ENCODE assay signal across 17 cellular contexts in genomic region chr5:58934629-58935097, GRCh38.
DNase-seq lines count a peak whose midpoint lies in the region; ATAC-seq, FAIRE-seq and TF ChIP-seq lines count a peak whose summit lies in the region.
"Had no signal": no experiment of that assay in that cellular context is flagged by ENCODE, and none has a peak within 500 bp of the region (broad histone marks: within the 10 kb centered on the region; RNA-seq: fewer than 3 reads in every experiment).

No MANE protein-coding gene starts in this region.

- intact Hi-C loops in HepG2 (cut with micrococcal nuclease; ENCODE audit: unreplicated experiment), result no loop called here
- intact Hi-C loops in right lobe of liver (cut with DNase I), result no loop called here

- H3K4me1 ChIP-seq in HepG2 (ENCODE audit: insufficient read depth, low read length) (no peaks in the 10 kb centered on the region), right lobe of liver (no peaks in the 10 kb centered on the region), fibroblast of lung (ENCODE audit: control insufficient read depth, extremely low read depth, insufficient read depth, low read length) (no peaks in the 10 kb centered on the region)
- H3K4me1 ChIP-seq: left ventricle myocardium inferior, suprapubic skin had no signal

- no peaks in the 10 kb centered on the region for H3K79me2 ChIP-seq in HepG2 (ENCODE audit: insufficient read depth, low read length)
- H3K79me2 ChIP-seq in fibroblast of lung (ENCODE audit: control insufficient read depth, insufficient read depth, low read length), result no peaks in the 10 kb centered on the region

- H3K27me3 ChIP-seq in HepG2 (ENCODE audit: control insufficient read depth in 1 of 2, insufficient read depth in 2 of 2, low read length in 2 of 2), result peaks cover 2 to 17% of the 10 kb centered on the region in 2 experiments; a peak in 3 of 5 replicates
- no peaks in the 10 kb centered on the region for H3K27me3 ChIP-seq in right lobe of liver
- no peaks in the 10 kb centered on the region for H3K27me3 ChIP-seq in fibroblast of lung (ENCODE audit: control insufficient read depth, insufficient read depth, low read length)
- H3K27me3 ChIP-seq: suprapubic skin had no signal

- CTCF ChIA-PET in HepG2 (lab: Yijun Ruan, JAX; ENCODE audit: low intra/inter-chr PET ratio, low total read pairs), result no interaction called here

- no peaks in the 10 kb centered on the region for H3K36me3 Mint-ChIP-seq in T-helper 17 cell (ENCODE audit: low read depth)

- no peaks in the 10 kb centered on the region for H3K27me3 Mint-ChIP-seq in T-helper 17 cell

- no peaks in the 10 kb centered on the region for H3K36me3 ChIP-seq in HepG2 (replicated peaks in 1 of 2; ENCODE audit: control insufficient read depth in 1 of 2, insufficient read depth in 2 of 2, low read length in 2 of 2)
- no peaks in the 10 kb centered on the region for H3K36me3 ChIP-seq in right lobe of liver
- H3K36me3 ChIP-seq in fibroblast of lung (ENCODE audit: control insufficient read depth, insufficient read depth, low read length), result no peaks in the 10 kb centered on the region
- H3K36me3 ChIP-seq: HAP-1, left ventricle myocardium inferior, suprapubic skin had no signal

- in situ Hi-C loops in HepG2 (cut with HindIII; ENCODE audit: extremely low pct_ligation_motif_present, low pct_unique_long_range_greater_than_20kb), result no loop called here

- H3K4me3 ChIP-seq in HepG2 (replicated peaks in 1 of 3; ENCODE audit: insufficient read depth in 1 of 3, low read depth in 2 of 3, low read length in 3 of 3) (no peak overlapping the region), right lobe of liver (no peak overlapping the region), fibroblast of lung (replicated peaks in 1 of 4; ENCODE audit: control extremely low read depth in 1 of 4, insufficient read depth in 1 of 4, low read depth in 3 of 4, low read length in 4 of 4) (no peak overlapping the region)
- H3K4me3 ChIP-seq: HAP-1, left ventricle myocardium inferior, suprapubic skin had no signal

- H3K27ac ChIP-seq in HepG2 (ENCODE audit: extremely low read length, insufficient read depth, low read length) (no peak overlapping the region), right lobe of liver (no peak overlapping the region), fibroblast of lung (ENCODE audit: insufficient read depth, low read length) (no peak overlapping the region)
- H3K27ac ChIP-seq: left ventricle myocardium inferior, suprapubic skin had no signal

- peaks cover 11% of the 10 kb centered on the region for H3K4me1 Mint-ChIP-seq in T-helper 17 cell

- no peak overlapping the region for H2AFZ ChIP-seq in HepG2 (ENCODE audit: low read length)
- no peak overlapping the region for H2AFZ ChIP-seq in fibroblast of lung (ENCODE audit: low read length)

- DNase-seq in HepG2 (ENCODE audit: low spot score) (no peak), right lobe of liver (no peak), T-helper 17 cell (no peak), fibroblast of lung (ENCODE audit: low read depth in 2 of 2) (peak; percentile 22 to 42), stromal cell of bone marrow (ENCODE audit: low read depth) (peak; percentile 85), NCI-H2171 treated with DMSO at 0.1 percent for 48 hours (lab: John Stamatoyannopoulos, UW) (no peak), A172 (ENCODE audit: low spot score) (no peak)
- DNase-seq: GDM1; left ventricle myocardium inferior; NCI-H187 treated with DMSO at 0.1 percent for 48 hours; NCI-H446; stimulated activated CD4-positive, alpha-beta T cell treated with anti-CD3 and anti-CD28 coated beads, Interleukin-4, amount 100 ng/mL, for 1 hour had no signal

- H3K4me3 Mint-ChIP-seq in T-helper 17 cell, result peak overlapping the region; percentile 66
- H3K4me3 Mint-ChIP-seq: dendritic cell treated with granulocyte-macrophage colony-stimulating factor and Interleukin-4, amounts not matched to agents 40 ng/mL and 50 ng/mL, for 4 days had no signal

- no peak for TF ChIP-seq CTCF in HepG2 (CRISPR knock-in tag; IDR thresholded peaks at IDR 0.05)
- TF ChIP-seq CTCF in right lobe of liver (IDR thresholded peaks at IDR 0.05), result no peak
- no peak for TF ChIP-seq CTCF in fibroblast of lung (conservative IDR thresholded peaks at IDR 0.05 in 1 of 2, IDR thresholded peaks at IDR 0.05 in 1 of 2; ENCODE audit: low read depth in 1 of 2, low read length in 2 of 2)

- TF ChIP-seq POLR2A in HepG2 (IDR thresholded peaks at IDR 0.05; ENCODE audit: insufficient read depth in 1 of 2, low read depth in 2 of 2, low read length in 2 of 2) (no peak), right lobe of liver (IDR thresholded peaks at IDR 0.05) (no peak)

- TF ChIP-seq EP300 in HepG2 (IDR thresholded peaks at IDR 0.05; ENCODE audit: low read depth in 2 of 2, low read length in 2 of 2) (no peak), HepG2 (CRISPR knock-in tag; IDR thresholded peaks at IDR 0.05; ENCODE audit: borderline replicate concordance) (no peak)

- FAIRE-seq in HepG2 (lab: Jason Lieb, UNC), result no peak
- FAIRE-seq: bronchial epithelial cell had no signal

- BruUV-seq in HepG2 (replicated peaks; lab: Mats Ljungman, UMichigan), result no TSS peak

- H3K27ac Mint-ChIP-seq in T-helper 17 cell, result peak overlapping the region; percentile 19
- H3K27ac Mint-ChIP-seq: dendritic cell treated with granulocyte-macrophage colony-stimulating factor and Interleukin-4, amounts not matched to agents 40 ng/mL and 50 ng/mL, for 4 days had no signal

- H4K20me1 ChIP-seq in HepG2 (ENCODE audit: insufficient read depth, low read length) (no peaks in the 10 kb centered on the region), fibroblast of lung (ENCODE audit: control insufficient read depth, extremely low read depth, insufficient read depth, low read length) (no peaks in the 10 kb centered on the region)

- H3K4me2 ChIP-seq in HepG2 (ENCODE audit: low read depth, low read length), result no peak overlapping the region
- H3K4me2 ChIP-seq in fibroblast of lung (ENCODE audit: extremely low read depth, insufficient read depth, low read length), result no peak overlapping the region

- no peak overlapping the region for H3K9ac ChIP-seq in HepG2 (ENCODE audit: insufficient read depth, low read depth, low read length)
- no peak overlapping the region for H3K9ac ChIP-seq in fibroblast of lung (ENCODE audit: insufficient read depth, low read length)

- POLR2A ChIA-PET in HepG2 (lab: Yijun Ruan, JAX), result no interaction called here

- H3K9me3 ChIP-seq in HepG2 (ENCODE audit: low read length), result no peaks in the 10 kb centered on the region
- no peaks in the 10 kb centered on the region for H3K9me3 ChIP-seq in right lobe of liver
- no peaks in the 10 kb centered on the region for H3K9me3 ChIP-seq in T-helper 17 cell (ENCODE audit: control insufficient read depth, low read length, poor library complexity, severe bottlenecking)
- H3K9me3 ChIP-seq in fibroblast of lung (ENCODE audit: control insufficient read depth, insufficient read depth, low read depth, low read length), result no peaks in the 10 kb centered on the region
- H3K9me3 ChIP-seq: HAP-1, left ventricle myocardium inferior, suprapubic skin had no signal

- 1% methylated on average over 3 of the region's 3 CpGs for WGBS in HepG2 (ENCODE audit: low lambda C conversion rate)
- WGBS in right lobe of liver (ENCODE audit: insufficient coverage, low coverage, low lambda C conversion rate, missing lambda C conversion rate), result 55% methylated on average over 2 of the region's 3 CpGs

- ATAC-seq in HepG2, result no peak
- ATAC-seq in right lobe of liver, result no peak
- peak; percentile 6 for ATAC-seq in T-helper 17 cell
- no peak for ATAC-seq in GM21447 (IDR thresholded peaks at IDR 0.05; ENCODE audit: unreplicated experiment)

- TF ChIP-seq RAD21 in HepG2 (CRISPR knock-in tag; IDR thresholded peaks at IDR 0.05), result no peak

TF ChIP-seq in HepG2, 621 proteins besides CTCF, POLR2A, EP300 and RAD21:
- no peak for TF ChIP-seq ZHX2 (IDR thresholded peaks at IDR 0.05; ENCODE audit: low read depth)
- TF ChIP-seq ZHX2 (CRISPR knock-in tag; IDR thresholded peaks at IDR 0.05; ENCODE audit: borderline replicate concordance), result no peak
- peak; percentile 88 for TF ChIP-seq ATF7 (IDR thresholded peaks at IDR 0.05)
- no peak for TF ChIP-seq ATF7 (CRISPR knock-in tag; IDR thresholded peaks at IDR 0.05)

Comparison
In these comparisons a context has a peak if more than half of its experiments do, and no peak if none do; other contexts are left out.
1. DNase-seq: peak in fibroblast of lung (2 of 2) and stromal cell of bone marrow (single experiment); none in HepG2 (single experiment), right lobe of liver (0 of 3), T-helper 17 cell (0 of 3), NCI-H2171 treated with DMSO at 0.1 percent for 48 hours (single experiment) and A172 (single experiment).